Comparison of ENCODE assay signal across 1 cellular context in the genomic region with DNA sequence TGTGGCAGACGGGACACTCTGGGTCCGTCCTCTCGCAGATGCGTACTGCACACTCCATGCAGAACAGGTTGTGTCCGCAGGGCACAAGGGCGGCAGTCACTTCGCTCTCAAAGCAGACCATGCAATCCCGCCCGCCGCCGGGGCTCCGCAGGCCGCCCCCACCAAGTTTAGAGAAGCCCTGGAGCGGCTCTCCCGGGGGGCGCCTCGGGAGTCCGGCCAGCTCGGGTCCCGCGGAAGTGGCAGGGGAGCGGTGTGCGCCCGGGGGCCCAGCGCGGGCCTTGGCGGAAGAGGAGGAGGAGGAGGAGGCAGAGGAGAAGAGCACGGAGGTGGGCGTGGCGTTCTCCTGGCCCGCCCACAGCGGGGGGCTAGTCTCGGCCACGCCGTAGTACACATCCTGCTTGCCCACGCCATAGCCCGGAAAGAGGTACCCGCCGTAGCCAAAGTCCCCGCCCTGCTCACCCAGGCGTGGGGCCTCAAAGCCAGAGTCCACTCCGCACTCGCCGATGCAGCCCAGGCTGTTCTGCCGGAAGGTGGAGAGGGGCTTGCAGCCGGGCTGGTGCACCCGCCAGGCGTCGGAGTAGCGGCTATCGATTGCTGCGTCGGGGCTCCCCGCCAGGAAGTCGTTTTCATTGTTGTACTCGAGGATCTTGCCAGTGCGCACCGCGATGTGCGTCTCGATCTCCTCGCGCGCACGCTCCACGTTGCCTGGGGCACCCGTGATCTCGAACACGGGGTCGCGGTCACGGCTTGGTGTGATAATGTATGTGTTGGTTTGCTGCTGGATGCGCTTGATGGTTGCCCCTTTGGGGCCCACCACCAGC.
TF ChIP-seq lines count a peak whose summit lies in the region.

No MANE protein-coding gene starts in this region.

TF ChIP-seq in H1, 55 proteins besides CTCF, POLR2A, EP300 and RAD21:
- peak; percentile 42; the same call in 1 of the 2 replicates for TF ChIP-seq MAX (IDR thresholded peaks at IDR 0.05)
- TF ChIP-seq CBX5 (IDR thresholded peaks at IDR 0.05; ENCODE audit: low read depth, low read length) = no peak
- TF ChIP-seq ASH2L (IDR thresholded peaks at IDR 0.05; ENCODE audit: low read length) = peak; percentile 56
